ENCODE assay signal across 11 cellular contexts in genomic region chr7:36208997-36209813, GRCh38. TPM values are rescaled to one million over a fixed set of nuclear protein-coding genes. Genes with fewer than 3 reads are reported as not detected.
DNase-seq lines count a peak whose midpoint lies in the region; ATAC-seq and TF ChIP-seq lines count a peak whose summit lies in the region.
"Had no signal": no experiment of that assay in that cellular context is flagged by ENCODE, and none has a peak within 500 bp of the region (broad histone marks: within the 10 kb centered on the region; RNA-seq: fewer than 3 reads in every experiment).

No MANE protein-coding gene starts in this region.

- H3K4me1 ChIP-seq in DOHH2 (ENCODE audit: control insufficient read depth, low read length), result peaks cover 75% of the 10 kb centered on the region
- peaks cover 14% of the 10 kb centered on the region for H3K4me1 ChIP-seq in right cardiac atrium (ENCODE audit: control insufficient read depth, insufficient read depth, low read length)

- H3K9me2 ChIP-seq in DOHH2 (replicated peaks; ENCODE audit: control insufficient read depth, low read length), result no peaks in the 10 kb centered on the region

- peaks cover 10% of the 10 kb centered on the region for H3K36me3 Mint-ChIP-seq in effector memory CD8-positive, alpha-beta T cell (ENCODE audit: insufficient read depth)

- TF ChIP-seq CTCF in DOHH2 (IDR thresholded peaks at IDR 0.05; ENCODE audit: low read depth, low read length, poor library complexity, severe bottlenecking), result no peak

- H3K4me1 Mint-ChIP-seq in effector memory CD8-positive, alpha-beta T cell (ENCODE audit: low read depth in 2 of 2), result peaks cover 8 to 28% of the 10 kb centered on the region in 2 donors

- H3K4me3 ChIP-seq in DOHH2 (ENCODE audit: low read length), result no peak overlapping the region
- no peak overlapping the region for H3K4me3 ChIP-seq in right cardiac atrium (ENCODE audit: low read length)
- H3K4me3 ChIP-seq: upper lobe of right lung had no signal

- no peaks in the 10 kb centered on the region for H3K27me3 ChIP-seq in DOHH2 (ENCODE audit: control insufficient read depth, low read length)
- H3K27me3 ChIP-seq in right cardiac atrium (ENCODE audit: control insufficient read depth, insufficient read depth), result no peaks in the 10 kb centered on the region
- H3K27me3 ChIP-seq: upper lobe of right lung had no signal

- peak overlapping the region; percentile 23 for H3K4me2 ChIP-seq in DOHH2 (ENCODE audit: low read length)

- no peaks in the 10 kb centered on the region for H3K9me3 Mint-ChIP-seq in effector memory CD8-positive, alpha-beta T cell
- H3K9me3 Mint-ChIP-seq: activated T-helper 2 cell treated with anti-CD3 and anti-CD28 coated beads, Interferon-gamma antibody, Interleukin-2, Interleukin-4, amounts not matched to agents 10 μg/mL and 5 μg/mL and 100 μg/mL, durations not matched to agents 14 hours and 24 hours and 36 hours had no signal

- H3K9me3 ChIP-seq in DOHH2 (ENCODE audit: control insufficient read depth, insufficient read depth, low read length) (no peaks in the 10 kb centered on the region), right cardiac atrium (ENCODE audit: control insufficient read depth, low read length) (no peaks in the 10 kb centered on the region)
- H3K9me3 ChIP-seq: upper lobe of right lung had no signal

- no peak overlapping the region for H3K27ac ChIP-seq in DOHH2 (ENCODE audit: low read depth, low read length)
- H3K27ac ChIP-seq in right cardiac atrium (ENCODE audit: low read length), result no peak overlapping the region
- H3K27ac ChIP-seq: upper lobe of right lung had no signal

- peaks cover 0 to 7% of the 10 kb centered on the region in 2 donors for H3K27me3 Mint-ChIP-seq in effector memory CD8-positive, alpha-beta T cell

- H3K4me3 Mint-ChIP-seq in effector memory CD8-positive, alpha-beta T cell, result peak overlapping the region in 1 of 2 donors; percentile 60

- intact Hi-C loops in sciatic nerve (cut with DNase I) (no loop called here), right cardiac atrium (cut with DNase I) (loop anchor here in 1 of 4 donors (5.0 kb wide), 1 partner anchor 52 kb away; no protein-coding TSS in a partner anchor)

- H4K20me1 ChIP-seq in DOHH2 (ENCODE audit: control insufficient read depth, insufficient read depth, low read depth, low read length), result peaks cover 20% of the 10 kb centered on the region

- peaks cover 58% of the 10 kb centered on the region for H3K36me3 ChIP-seq in DOHH2 (ENCODE audit: control insufficient read depth, low read length)
- H3K36me3 ChIP-seq: upper lobe of right lung had no signal

- 0 out of 2 replicates have a peak, but pooled peaks cover 3% of the 10 kb centered on the region for H3F3A ChIP-seq in DOHH2 (ENCODE audit: control insufficient read depth, insufficient read depth)

- H3K27ac Mint-ChIP-seq in effector memory CD8-positive, alpha-beta T cell, result peak overlapping the region in 1 of 2 donors; percentile 91
- H3K27ac Mint-ChIP-seq: activated T-helper 2 cell treated with anti-CD3 and anti-CD28 coated beads, Interferon-gamma antibody, Interleukin-2, Interleukin-4, amounts not matched to agents 10 μg/mL and 5 μg/mL and 100 μg/mL, durations not matched to agents 14 hours and 24 hours and 36 hours had no signal

- DNase-seq in RKO (ENCODE audit: low spot score), result peak; percentile 6
- DNase-seq in effector memory CD8-positive, alpha-beta T cell, result peak in 2 of 3 experiments; percentile 40 to 51
- DNase-seq in sciatic nerve (ENCODE audit: low spot score), result no peak
- no peak for DNase-seq in right cardiac atrium
- DNase-seq: MM.1S; stimulated activated CD4-positive, alpha-beta T cell treated with anti-CD3 and anti-CD28 coated beads, Interleukin-4, amount 100 ng/mL, for 24 hours; upper lobe of right lung had no signal

- H3K79me2 ChIP-seq in DOHH2 (ENCODE audit: control insufficient read depth, low read length), result peaks cover 96% of the 10 kb centered on the region

- WGBS in right cardiac atrium, result 82% methylated on average over 9 of the region's 9 CpGs

- ATAC-seq in effector memory CD8-positive, alpha-beta T cell (replicated peaks), result peak; percentile 78
- ATAC-seq in sciatic nerve, result peak; percentile 22
- no peak for ATAC-seq in GM21723 (IDR thresholded peaks at IDR 0.05; ENCODE audit: unreplicated experiment)
- ATAC-seq in GM18520 (IDR thresholded peaks at IDR 0.05; ENCODE audit: unreplicated experiment), result no peak
- no peak for ATAC-seq in right cardiac atrium

RNA-seq across cellular contexts. Expression of gene EEPD1, which starts 56.2 kb away (rescaled TPM):
- total RNA-seq in sciatic nerve, result 19.3 TPM
- total RNA-seq in right cardiac atrium, result 1 to 10 TPM; 3.0 to 7.8 (median 5.7) TPM
- 4.4 TPM for polyA plus RNA-seq in right cardiac atrium

Comparison
In these comparisons a context has a peak if more than half of its experiments do, and no peak if none do; other contexts are left out.
1. DNase-seq: peak in RKO (single experiment) and effector memory CD8-positive, alpha-beta T cell (2 of 3); none in sciatic nerve (single experiment) and right cardiac atrium (0 of 3).
2. ATAC-seq: peak in effector memory CD8-positive, alpha-beta T cell (single experiment) and sciatic nerve (single experiment); none in GM21723 (single experiment), GM18520 (single experiment) and right cardiac atrium (0 of 2).